1 cellular context compared by ENCODE assay signal in the genomic region with DNA sequence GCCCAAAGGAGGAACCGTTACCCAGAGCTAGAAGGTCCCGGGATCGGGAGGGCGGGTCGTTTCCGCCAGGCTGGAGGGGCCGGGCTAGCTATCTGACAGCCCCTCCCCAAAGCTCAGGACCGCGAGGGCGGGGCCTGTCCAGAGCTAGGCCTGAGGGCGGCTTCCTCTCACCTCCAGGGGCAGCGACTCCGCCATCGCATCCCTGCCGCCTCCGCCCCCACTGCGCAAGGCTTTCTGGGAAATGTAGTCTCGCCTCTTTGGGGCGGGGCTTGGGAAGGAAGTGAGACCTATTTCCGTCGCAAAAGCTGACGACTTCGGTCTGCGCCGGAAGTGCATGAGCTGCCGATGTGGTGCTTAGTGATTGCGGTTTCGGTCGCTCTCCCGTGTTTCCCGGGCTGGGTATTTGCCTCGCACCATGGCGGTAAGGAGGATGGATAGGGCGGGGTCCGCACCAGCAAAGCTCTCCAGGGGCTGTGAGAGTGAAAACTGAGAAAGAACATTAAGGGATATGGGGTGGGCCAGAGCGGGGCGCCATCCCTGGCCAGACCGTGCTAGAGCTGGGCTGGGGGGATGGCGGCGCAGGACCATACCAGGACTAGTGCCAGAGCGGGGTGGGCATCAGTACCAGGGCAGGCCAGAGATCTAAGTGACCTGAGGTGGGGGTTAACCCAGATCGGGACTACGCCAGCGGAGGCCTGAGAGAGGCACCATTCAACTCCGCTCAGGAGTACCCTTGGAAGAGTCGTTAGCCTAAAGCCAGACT.
TF ChIP-seq lines count a peak whose summit lies in the region.

A gene (plus strand): TSS at position 327 of the 763 bp plus-strand sequence. CDS start 89 bp downstream, at position 416.

TF ChIP-seq in HepG2, 621 proteins besides CTCF, POLR2A, EP300 and RAD21 (continued from another document and continues in another):
- TF ChIP-seq, protein P1, sequence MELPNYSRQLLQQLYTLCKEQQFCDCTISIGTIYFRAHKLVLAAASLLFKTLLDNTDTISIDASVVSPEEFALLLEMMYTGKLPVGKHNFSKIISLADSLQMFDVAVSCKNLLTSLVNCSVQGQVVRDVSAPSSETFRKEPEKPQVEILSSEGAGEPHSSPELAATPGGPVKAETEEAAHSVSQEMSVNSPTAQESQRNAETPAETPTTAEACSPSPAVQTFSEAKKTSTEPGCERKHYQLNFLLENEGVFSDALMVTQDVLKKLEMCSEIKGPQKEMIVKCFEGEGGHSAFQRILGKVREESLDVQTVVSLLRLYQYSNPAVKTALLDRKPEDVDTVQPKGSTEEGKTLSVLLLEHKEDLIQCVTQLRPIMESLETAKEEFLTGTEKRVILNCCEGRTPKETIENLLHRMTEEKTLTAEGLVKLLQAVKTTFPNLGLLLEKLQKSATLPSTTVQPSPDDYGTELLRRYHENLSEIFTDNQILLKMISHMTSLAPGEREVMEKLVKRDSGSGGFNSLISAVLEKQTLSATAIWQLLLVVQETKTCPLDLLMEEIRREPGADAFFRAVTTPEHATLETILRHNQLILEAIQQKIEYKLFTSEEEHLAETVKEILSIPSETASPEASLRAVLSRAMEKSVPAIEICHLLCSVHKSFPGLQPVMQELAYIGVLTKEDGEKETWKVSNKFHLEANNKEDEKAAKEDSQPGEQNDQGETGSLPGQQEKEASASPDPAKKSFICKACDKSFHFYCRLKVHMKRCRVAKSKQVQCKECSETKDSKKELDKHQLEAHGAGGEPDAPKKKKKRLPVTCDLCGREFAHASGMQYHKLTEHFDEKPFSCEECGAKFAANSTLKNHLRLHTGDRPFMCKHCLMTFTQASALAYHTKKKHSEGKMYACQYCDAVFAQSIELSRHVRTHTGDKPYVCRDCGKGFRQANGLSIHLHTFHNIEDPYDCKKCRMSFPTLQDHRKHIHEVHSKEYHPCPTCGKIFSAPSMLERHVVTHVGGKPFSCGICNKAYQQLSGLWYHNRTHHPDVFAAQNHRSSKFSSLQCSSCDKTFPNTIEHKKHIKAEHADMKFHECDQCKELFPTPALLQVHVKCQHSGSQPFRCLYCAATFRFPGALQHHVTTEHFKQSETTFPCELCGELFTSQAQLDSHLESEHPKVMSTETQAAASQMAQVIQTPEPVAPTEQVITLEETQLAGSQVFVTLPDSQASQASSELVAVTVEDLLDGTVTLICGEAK (IDR thresholded peaks at IDR 0.05): peak; percentile 98
- TF ChIP-seq, protein P1 (CRISPR knock-in tag; IDR thresholded peaks at IDR 0.05): peak; percentile 31; the same call in 1 of the 2 replicates
- TF ChIP-seq, protein P2, sequence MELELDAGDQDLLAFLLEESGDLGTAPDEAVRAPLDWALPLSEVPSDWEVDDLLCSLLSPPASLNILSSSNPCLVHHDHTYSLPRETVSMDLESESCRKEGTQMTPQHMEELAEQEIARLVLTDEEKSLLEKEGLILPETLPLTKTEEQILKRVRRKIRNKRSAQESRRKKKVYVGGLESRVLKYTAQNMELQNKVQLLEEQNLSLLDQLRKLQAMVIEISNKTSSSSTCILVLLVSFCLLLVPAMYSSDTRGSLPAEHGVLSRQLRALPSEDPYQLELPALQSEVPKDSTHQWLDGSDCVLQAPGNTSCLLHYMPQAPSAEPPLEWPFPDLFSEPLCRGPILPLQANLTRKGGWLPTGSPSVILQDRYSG (CRISPR knock-in tag; IDR thresholded peaks at IDR 0.05): no peak
- TF ChIP-seq SRY (CRISPR knock-in tag; IDR thresholded peaks at IDR 0.05) (0 out of 2 replicates have a peak, but pooled peaks have one; percentile 73), ZFP1 (CRISPR knock-in tag; IDR thresholded peaks at IDR 0.05) (peak; percentile 91; the same call in 1 of the 2 replicates), TBL1XR1 (IDR thresholded peaks at IDR 0.05; ENCODE audit: borderline replicate concordance, low read length, partially characterized antibody) (peak; percentile 71), MTA3 (CRISPR knock-in tag; IDR thresholded peaks at IDR 0.05) (no peak), ZNF563 (CRISPR knock-in tag; IDR thresholded peaks at IDR 0.05) (peak; percentile 37; the same call in 1 of the 2 replicates), MIER3 (CRISPR knock-in tag; IDR thresholded peaks at IDR 0.05; ENCODE audit: borderline replicate concordance) (peak; percentile 99), HMGA1 (CRISPR knock-in tag; conservative IDR thresholded peaks at IDR 0.05) (no peak), MIXL1 (CRISPR knock-in tag; IDR thresholded peaks at IDR 0.05) (peak; percentile 74), ZNF546 (CRISPR knock-in tag; conservative IDR thresholded peaks at IDR 0.05) (0 out of 2 replicates have a peak, but pooled peaks have one; percentile 51), FOXA3 (CRISPR knock-in tag; IDR thresholded peaks at IDR 0.05) (peak; percentile 82), SRF (IDR thresholded peaks at IDR 0.05; ENCODE audit: low read depth, low read length) (peak; percentile 94), PHF8 (CRISPR knock-in tag; IDR thresholded peaks at IDR 0.05) (peak; percentile 89)
- TF ChIP-seq, protein P3, sequence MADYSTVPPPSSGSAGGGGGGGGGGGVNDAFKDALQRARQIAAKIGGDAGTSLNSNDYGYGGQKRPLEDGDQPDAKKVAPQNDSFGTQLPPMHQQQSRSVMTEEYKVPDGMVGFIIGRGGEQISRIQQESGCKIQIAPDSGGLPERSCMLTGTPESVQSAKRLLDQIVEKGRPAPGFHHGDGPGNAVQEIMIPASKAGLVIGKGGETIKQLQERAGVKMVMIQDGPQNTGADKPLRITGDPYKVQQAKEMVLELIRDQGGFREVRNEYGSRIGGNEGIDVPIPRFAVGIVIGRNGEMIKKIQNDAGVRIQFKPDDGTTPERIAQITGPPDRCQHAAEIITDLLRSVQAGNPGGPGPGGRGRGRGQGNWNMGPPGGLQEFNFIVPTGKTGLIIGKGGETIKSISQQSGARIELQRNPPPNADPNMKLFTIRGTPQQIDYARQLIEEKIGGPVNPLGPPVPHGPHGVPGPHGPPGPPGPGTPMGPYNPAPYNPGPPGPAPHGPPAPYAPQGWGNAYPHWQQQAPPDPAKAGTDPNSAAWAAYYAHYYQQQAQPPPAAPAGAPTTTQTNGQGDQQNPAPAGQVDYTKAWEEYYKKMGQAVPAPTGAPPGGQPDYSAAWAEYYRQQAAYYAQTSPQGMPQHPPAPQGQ (CRISPR knock-in tag; IDR thresholded peaks at IDR 0.05; ENCODE audit: borderline replicate concordance): no peak
- TF ChIP-seq, protein P4, sequence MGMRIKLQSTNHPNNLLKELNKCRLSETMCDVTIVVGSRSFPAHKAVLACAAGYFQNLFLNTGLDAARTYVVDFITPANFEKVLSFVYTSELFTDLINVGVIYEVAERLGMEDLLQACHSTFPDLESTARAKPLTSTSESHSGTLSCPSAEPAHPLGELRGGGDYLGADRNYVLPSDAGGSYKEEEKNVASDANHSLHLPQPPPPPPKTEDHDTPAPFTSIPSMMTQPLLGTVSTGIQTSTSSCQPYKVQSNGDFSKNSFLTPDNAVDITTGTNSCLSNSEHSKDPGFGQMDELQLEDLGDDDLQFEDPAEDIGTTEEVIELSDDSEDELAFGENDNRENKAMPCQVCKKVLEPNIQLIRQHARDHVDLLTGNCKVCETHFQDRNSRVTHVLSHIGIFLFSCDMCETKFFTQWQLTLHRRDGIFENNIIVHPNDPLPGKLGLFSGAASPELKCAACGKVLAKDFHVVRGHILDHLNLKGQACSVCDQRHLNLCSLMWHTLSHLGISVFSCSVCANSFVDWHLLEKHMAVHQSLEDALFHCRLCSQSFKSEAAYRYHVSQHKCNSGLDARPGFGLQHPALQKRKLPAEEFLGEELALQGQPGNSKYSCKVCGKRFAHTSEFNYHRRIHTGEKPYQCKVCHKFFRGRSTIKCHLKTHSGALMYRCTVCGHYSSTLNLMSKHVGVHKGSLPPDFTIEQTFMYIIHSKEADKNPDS (CRISPR knock-in tag; IDR thresholded peaks at IDR 0.05): no peak
- TF ChIP-seq, protein P5, sequence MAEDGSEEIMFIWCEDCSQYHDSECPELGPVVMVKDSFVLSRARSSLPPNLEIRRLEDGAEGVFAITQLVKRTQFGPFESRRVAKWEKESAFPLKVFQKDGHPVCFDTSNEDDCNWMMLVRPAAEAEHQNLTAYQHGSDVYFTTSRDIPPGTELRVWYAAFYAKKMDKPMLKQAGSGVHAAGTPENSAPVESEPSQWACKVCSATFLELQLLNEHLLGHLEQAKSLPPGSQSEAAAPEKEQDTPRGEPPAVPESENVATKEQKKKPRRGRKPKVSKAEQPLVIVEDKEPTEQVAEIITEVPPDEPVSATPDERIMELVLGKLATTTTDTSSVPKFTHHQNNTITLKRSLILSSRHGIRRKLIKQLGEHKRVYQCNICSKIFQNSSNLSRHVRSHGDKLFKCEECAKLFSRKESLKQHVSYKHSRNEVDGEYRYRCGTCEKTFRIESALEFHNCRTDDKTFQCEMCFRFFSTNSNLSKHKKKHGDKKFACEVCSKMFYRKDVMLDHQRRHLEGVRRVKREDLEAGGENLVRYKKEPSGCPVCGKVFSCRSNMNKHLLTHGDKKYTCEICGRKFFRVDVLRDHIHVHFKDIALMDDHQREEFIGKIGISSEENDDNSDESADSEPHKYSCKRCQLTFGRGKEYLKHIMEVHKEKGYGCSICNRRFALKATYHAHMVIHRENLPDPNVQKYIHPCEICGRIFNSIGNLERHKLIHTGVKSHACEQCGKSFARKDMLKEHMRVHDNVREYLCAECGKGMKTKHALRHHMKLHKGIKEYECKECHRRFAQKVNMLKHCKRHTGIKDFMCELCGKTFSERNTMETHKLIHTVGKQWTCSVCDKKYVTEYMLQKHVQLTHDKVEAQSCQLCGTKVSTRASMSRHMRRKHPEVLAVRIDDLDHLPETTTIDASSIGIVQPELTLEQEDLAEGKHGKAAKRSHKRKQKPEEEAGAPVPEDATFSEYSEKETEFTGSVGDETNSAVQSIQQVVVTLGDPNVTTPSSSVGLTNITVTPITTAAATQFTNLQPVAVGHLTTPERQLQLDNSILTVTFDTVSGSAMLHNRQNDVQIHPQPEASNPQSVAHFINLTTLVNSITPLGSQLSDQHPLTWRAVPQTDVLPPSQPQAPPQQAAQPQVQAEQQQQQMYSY (CRISPR knock-in tag; IDR thresholded peaks at IDR 0.05): no peak
- TF ChIP-seq, protein P6, sequence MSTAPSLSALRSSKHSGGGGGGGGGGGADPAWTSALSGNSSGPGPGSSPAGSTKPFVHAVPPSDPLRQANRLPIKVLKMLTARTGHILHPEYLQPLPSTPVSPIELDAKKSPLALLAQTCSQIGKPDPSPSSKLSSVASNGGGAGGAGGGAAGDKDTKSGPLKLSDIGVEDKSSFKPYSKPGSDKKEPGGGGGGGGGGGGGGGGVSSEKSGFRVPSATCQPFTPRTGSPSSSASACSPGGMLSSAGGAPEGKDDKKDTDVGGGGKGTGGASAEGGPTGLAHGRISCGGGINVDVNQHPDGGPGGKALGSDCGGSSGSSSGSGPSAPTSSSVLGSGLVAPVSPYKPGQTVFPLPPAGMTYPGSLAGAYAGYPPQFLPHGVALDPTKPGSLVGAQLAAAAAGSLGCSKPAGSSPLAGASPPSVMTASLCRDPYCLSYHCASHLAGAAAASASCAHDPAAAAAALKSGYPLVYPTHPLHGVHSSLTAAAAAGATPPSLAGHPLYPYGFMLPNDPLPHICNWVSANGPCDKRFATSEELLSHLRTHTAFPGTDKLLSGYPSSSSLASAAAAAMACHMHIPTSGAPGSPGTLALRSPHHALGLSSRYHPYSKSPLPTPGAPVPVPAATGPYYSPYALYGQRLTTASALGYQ (CRISPR knock-in tag; IDR thresholded peaks at IDR 0.05): peak; percentile 77
- TF ChIP-seq, protein P7, sequence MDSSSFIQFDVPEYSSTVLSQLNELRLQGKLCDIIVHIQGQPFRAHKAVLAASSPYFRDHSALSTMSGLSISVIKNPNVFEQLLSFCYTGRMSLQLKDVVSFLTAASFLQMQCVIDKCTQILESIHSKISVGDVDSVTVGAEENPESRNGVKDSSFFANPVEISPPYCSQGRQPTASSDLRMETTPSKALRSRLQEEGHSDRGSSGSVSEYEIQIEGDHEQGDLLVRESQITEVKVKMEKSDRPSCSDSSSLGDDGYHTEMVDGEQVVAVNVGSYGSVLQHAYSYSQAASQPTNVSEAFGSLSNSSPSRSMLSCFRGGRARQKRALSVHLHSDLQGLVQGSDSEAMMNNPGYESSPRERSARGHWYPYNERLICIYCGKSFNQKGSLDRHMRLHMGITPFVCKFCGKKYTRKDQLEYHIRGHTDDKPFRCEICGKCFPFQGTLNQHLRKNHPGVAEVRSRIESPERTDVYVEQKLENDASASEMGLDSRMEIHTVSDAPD (CRISPR knock-in tag; IDR thresholded peaks at IDR 0.05): no peak
